ENCODE assay signal across 8 cellular contexts in the genomic region with DNA sequence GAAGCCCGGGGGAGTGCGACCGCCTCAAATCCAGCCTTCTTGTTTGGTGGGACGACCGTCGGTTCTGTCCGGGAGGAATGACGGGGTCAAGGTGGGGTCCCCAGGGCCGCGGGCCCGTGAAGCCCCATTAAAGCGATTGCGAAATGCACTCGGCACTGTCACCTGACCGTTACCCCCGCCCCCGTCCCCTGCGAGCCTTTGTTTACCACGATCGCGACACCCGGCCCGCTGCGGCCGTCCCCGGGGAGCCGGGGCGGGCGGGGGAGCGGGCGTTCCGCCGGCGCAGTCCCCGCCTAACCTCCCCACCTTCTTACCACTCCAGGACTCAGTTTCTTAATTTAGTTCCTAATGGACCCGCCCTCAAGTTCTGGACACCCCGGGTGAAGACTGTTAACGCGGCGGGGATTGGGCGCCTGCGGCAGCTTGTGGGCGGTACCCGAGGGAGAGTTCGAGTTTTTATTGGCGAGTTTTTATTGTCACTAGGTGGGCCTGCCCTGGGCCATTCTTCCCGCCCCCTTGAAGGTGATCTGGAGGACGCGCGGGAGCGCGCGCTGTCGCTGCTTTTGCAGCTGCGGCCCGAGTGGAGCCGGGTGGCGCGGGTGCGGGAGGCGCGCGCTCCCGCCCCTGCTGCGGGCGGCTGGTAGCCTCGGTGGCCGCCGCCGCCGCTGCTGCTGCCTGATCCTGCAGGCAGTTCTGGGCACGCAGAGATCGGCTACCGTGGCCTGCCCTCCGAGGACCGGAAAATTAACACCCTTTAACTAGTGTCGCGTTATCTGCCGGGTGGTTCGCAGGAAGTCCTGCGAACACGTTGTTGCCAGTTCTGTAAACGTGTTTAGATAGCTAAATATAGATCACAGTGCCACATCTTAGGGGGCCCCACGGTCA. TPM values are rescaled to one million over a fixed set of nuclear protein-coding genes. Genes with fewer than 3 reads are reported as not detected.
DNase-seq lines count a peak whose midpoint lies in the region; ATAC-seq and TF ChIP-seq lines count a peak whose summit lies in the region.

No MANE protein-coding gene starts in this region.

- no peaks in the 10 kb centered on the region for H3K27me3 Mint-ChIP-seq in activated naive CD8-positive, alpha-beta T cell

- ATAC-seq in HG02623 (IDR thresholded peaks at IDR 0.05; ENCODE audit: unreplicated experiment) = peak; percentile 83
- peak; percentile 91 for ATAC-seq in SK-N-SH treated with all-trans-retinoic acid at 6 μM for 48 hours

- DNase-seq in GM10266 (ENCODE audit: extremely low spot score) = peak; percentile 98
- peak; percentile 99 for DNase-seq in NCI-H1092 treated with DMSO at 0.1 percent for 48 hours (lab: John Stamatoyannopoulos, UW)
- DNase-seq in glomerular visceral epithelial cell (ENCODE audit: extremely low spot score) = peak; percentile 92
- peak; percentile 96 for DNase-seq in occipital lobe (lab: John Stamatoyannopoulos, UW)

- peak overlapping the region; percentile 92 for H3K4me3 Mint-ChIP-seq in activated naive CD8-positive, alpha-beta T cell

- peaks cover 36% of the 10 kb centered on the region for H3K4me1 Mint-ChIP-seq in activated naive CD8-positive, alpha-beta T cell (ENCODE audit: low read depth)

- no peaks in the 10 kb centered on the region for H3K9me3 Mint-ChIP-seq in activated naive CD8-positive, alpha-beta T cell (ENCODE audit: low read depth)

- H3K27ac Mint-ChIP-seq in activated naive CD8-positive, alpha-beta T cell = peak overlapping the region; percentile 94

- peaks cover under 1% of the 10 kb centered on the region for H3K36me3 Mint-ChIP-seq in activated naive CD8-positive, alpha-beta T cell

- peak overlapping the region; percentile 98 for H3K27ac ChIP-seq in temporal lobe (ENCODE audit: low read depth, low read length)

- no peak for TF ChIP-seq CTCF in GM10266 (IDR thresholded peaks at IDR 0.05; ENCODE audit: control insufficient read depth, insufficient read depth, low read depth, missing control alignments)

TF ChIP-seq in SK-N-SH treated with all-trans-retinoic acid at 6 μM for 48 hours, 23 proteins besides CTCF, POLR2A, EP300 and RAD21:
- peak; percentile 38; the same call in 1 of the 2 replicates for TF ChIP-seq TSHZ2 (CRISPR knock-in tag; IDR thresholded peaks at IDR 0.05)
- no peak for TF ChIP-seq PATZ1 (CRISPR knock-in tag; IDR thresholded peaks at IDR 0.05; ENCODE audit: borderline replicate concordance)
- TF ChIP-seq ZFP3 (CRISPR knock-in tag; IDR thresholded peaks at IDR 0.05) = 0 out of 2 replicates have a peak, but pooled peaks have one; percentile 59
- no peak for TF ChIP-seq ESRRG (CRISPR knock-in tag; IDR thresholded peaks at IDR 0.05)
- TF ChIP-seq ARNTL (CRISPR knock-in tag; IDR thresholded peaks at IDR 0.05; ENCODE audit: borderline replicate concordance, low read depth) = no peak
TF ChIP-seq in SK-N-SH treated with all-trans-retinoic acid at 6 μM for 48 hours: peak in this region for 2.

RNA-seq across cellular contexts. Expression of gene KLHL24, which starts 1.0 kb away (rescaled TPM):
- total RNA-seq in occipital lobe = 299 TPM
- total RNA-seq in temporal lobe = 156 TPM

Comparison
In these comparisons a context has a peak if more than half of its experiments do, and no peak if none do; other contexts are left out.
1. Peak in every context shown above with its lines: DNase-seq, ATAC-seq and H3K27ac ChIP-seq.